Comparison of ENCODE assay signal across 8 cellular contexts in the genomic region with DNA sequence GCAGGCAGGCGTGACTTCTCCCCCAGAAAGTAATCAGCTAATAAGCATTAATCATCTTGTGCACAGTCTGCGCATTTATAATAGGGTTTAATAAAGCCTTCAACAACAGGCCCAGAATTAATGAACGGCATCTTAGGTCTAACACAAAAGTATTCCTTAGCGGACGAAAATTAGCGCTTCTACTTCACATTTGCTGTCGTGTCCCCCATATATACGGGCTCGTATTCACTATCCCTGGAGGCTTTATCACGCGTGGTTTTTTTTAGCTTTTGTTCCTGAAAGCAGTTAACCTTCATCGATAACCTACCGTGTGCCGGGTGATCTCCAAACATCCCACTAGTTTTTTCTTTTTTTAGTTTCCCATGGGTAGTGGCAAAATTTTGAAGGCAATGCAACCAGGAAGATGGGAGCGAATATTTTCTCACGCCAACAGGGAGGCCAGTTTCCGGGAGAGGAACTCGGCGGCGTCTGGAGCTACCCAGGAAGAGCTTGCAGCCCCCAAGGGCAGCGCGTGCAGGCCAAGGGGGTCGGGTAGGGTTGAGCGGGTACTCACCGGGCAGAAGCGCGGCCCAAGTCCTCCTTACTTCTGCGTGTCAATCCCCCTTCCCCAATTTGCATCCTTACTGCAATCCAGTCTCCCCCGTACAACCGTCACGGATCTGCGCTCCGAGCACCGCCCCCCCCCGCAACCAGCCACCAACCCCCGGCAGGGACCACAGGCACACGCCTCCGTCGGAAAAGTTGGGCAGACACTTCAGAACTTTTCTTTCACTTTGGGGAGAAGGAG. TPM values are rescaled to one million over a fixed set of nuclear protein-coding genes. Genes with fewer than 3 reads are reported as not detected.
DNase-seq lines count a peak whose midpoint lies in the region; ATAC-seq, FAIRE-seq and TF ChIP-seq lines count a peak whose summit lies in the region.

No MANE protein-coding gene starts in this region.

- no peak overlapping the region for H3K27ac Mint-ChIP-seq in activated naive CD4-positive, alpha-beta T cell treated with anti-CD3 and anti-CD28 coated beads, Interleukin-2, amount 10 ng/mL, durations not matched to agents 7 days and 5 days
- H3K27ac Mint-ChIP-seq in astrocyte (ENCODE audit: unreplicated experiment) = peak overlapping the region; percentile 77

- peak; percentile 3 for ATAC-seq in left lung
- ATAC-seq in HG02970 (IDR thresholded peaks at IDR 0.05; ENCODE audit: low FRiP score, unreplicated experiment) = no peak

- no peak for DNase-seq in activated naive CD4-positive, alpha-beta T cell treated with anti-CD3 and anti-CD28 coated beads, Interleukin-2, amount 10 ng/mL, durations not matched to agents 7 days and 5 days
- no peak for DNase-seq in activated naive CD4-positive, alpha-beta T cell treated with Interleukin-2 at 50 U/mL for 16 hours
- DNase-seq in astrocyte (ENCODE audit: low read depth) = no peak
- peak in 1 of 2 donors; percentile 71 for DNase-seq in left lung
- DNase-seq in thyroid gland = peak; percentile 48 to 55
- DNase-seq in activated effector memory CD4-positive, alpha-beta T cell treated with anti-CD3 and anti-CD28 coated beads, Interleukin-2, amount 50 U/mL, for 16 hours = no peak
- DNase-seq in Kasumi-1 (lab: John Stamatoyannopoulos, UW) = no peak

- intact Hi-C loops in left lung (cut with DNase I) (no loop called here), thyroid gland (cut with DNase I) (loop anchor here (10.0 kb wide), 2 partner anchors 97 to 177 kb away; a partner anchor contains a TSS)

- FAIRE-seq in astrocyte (lab: Jason Lieb, UNC) = no peak

- TF ChIP-seq CTCF in astrocyte (IDR thresholded peaks at IDR 0.05; ENCODE audit: insufficient read depth, low read depth, low read length) (no peak), left lung (IDR thresholded peaks at IDR 0.05) (no peak), thyroid gland (IDR thresholded peaks at IDR 0.05) (no peak)

- H3K79me2 ChIP-seq in astrocyte (ENCODE audit: insufficient read depth, low read length) = peaks cover 86% of the 10 kb centered on the region

- TF ChIP-seq POLR2A in thyroid gland (IDR thresholded peaks at IDR 0.05) = no peak

- H3K4me3 Mint-ChIP-seq in activated naive CD4-positive, alpha-beta T cell treated with anti-CD3 and anti-CD28 coated beads, Interleukin-2, amount 10 ng/mL, durations not matched to agents 7 days and 5 days = peak overlapping the region; percentile 56
- H3K4me3 Mint-ChIP-seq in astrocyte (ENCODE audit: unreplicated experiment) = peak overlapping the region; percentile 88

- peak overlapping the region; percentile 100 for H3K4me2 ChIP-seq in astrocyte (ENCODE audit: low read length)

- no peaks in the 10 kb centered on the region for H3K36me3 Mint-ChIP-seq in activated naive CD4-positive, alpha-beta T cell treated with anti-CD3 and anti-CD28 coated beads, Interleukin-2, amount 10 ng/mL, durations not matched to agents 7 days and 5 days
- no peaks in the 10 kb centered on the region for H3K36me3 Mint-ChIP-seq in astrocyte (ENCODE audit: low read depth, unreplicated experiment)

- 24 to 34% methylated on average over 35 to 39 of the region's 39 CpGs for WGBS in thyroid gland, 2 donors

- H3K27me3 Mint-ChIP-seq in activated naive CD4-positive, alpha-beta T cell treated with anti-CD3 and anti-CD28 coated beads, Interleukin-2, amount 10 ng/mL, durations not matched to agents 7 days and 5 days = peaks cover 87% of the 10 kb centered on the region
- H3K27me3 Mint-ChIP-seq in astrocyte (ENCODE audit: low read depth, unreplicated experiment) = peaks cover 11% of the 10 kb centered on the region

- H3K9me3 Mint-ChIP-seq in activated naive CD4-positive, alpha-beta T cell treated with anti-CD3 and anti-CD28 coated beads, Interleukin-2, amount 10 ng/mL, durations not matched to agents 7 days and 5 days = no peaks in the 10 kb centered on the region
- peaks cover 2% of the 10 kb centered on the region for H3K9me3 Mint-ChIP-seq in astrocyte (ENCODE audit: unreplicated experiment)

- H3K4me1 ChIP-seq in astrocyte (ENCODE audit: insufficient read depth, low read length) (peaks cover 35% of the 10 kb centered on the region), left lung (peaks cover 5 to 7% of the 10 kb centered on the region in 2 donors), thyroid gland (peaks cover 52 to 62% of the 10 kb centered on the region in 2 donors)

- H3K4me3 ChIP-seq in astrocyte (ENCODE audit: insufficient read depth, low read depth, low read length) = peak overlapping the region; percentile 93
- peak overlapping the region; percentile 65 to 82 for H3K4me3 ChIP-seq in left lung
- peak overlapping the region; percentile 34 to 88 (median 84) for H3K4me3 ChIP-seq in thyroid gland (replicated peaks in 1 of 3)

- peaks cover 20% of the 10 kb centered on the region for H3K4me1 Mint-ChIP-seq in activated naive CD4-positive, alpha-beta T cell treated with anti-CD3 and anti-CD28 coated beads, Interleukin-2, amount 10 ng/mL, durations not matched to agents 7 days and 5 days
- peaks cover 3% of the 10 kb centered on the region for H3K4me1 Mint-ChIP-seq in astrocyte (ENCODE audit: low read depth, unreplicated experiment)

- peak overlapping the region; percentile 54 for H2AFZ ChIP-seq in astrocyte (ENCODE audit: low read depth, low read length)

- peaks cover 54% of the 10 kb centered on the region for H4K20me1 ChIP-seq in astrocyte (ENCODE audit: insufficient read depth, low read length)

- H3K27me3 ChIP-seq in astrocyte (ENCODE audit: insufficient read depth, low read length) (no peaks in the 10 kb centered on the region), left lung (peaks cover 0 to 58% of the 10 kb centered on the region in 2 donors), thyroid gland (no peaks in the 10 kb centered on the region)

- CTCF ChIA-PET in activated naive CD4-positive, alpha-beta T cell treated with anti-CD3 and anti-CD28 coated beads, Interleukin-2, amount 10 ng/mL, durations not matched to agents 7 days and 5 days (lab: Charles Lee) = no interaction called here

- H3K9me3 ChIP-seq in astrocyte (ENCODE audit: insufficient read depth, low read depth, low read length) (no peaks in the 10 kb centered on the region), left lung (no peaks in the 10 kb centered on the region), thyroid gland (no peaks in the 10 kb centered on the region)

- peak overlapping the region; percentile 91 for H3K9ac ChIP-seq in astrocyte (ENCODE audit: low read length)

- peak overlapping the region; percentile 66 for H3K27ac ChIP-seq in astrocyte (ENCODE audit: low read depth, low read length)
- peak overlapping the region; percentile 73 to 75 for H3K27ac ChIP-seq in left lung
- H3K27ac ChIP-seq in thyroid gland = peak overlapping the region; percentile 90 to 97 (median 95)

- H3K36me3 ChIP-seq in astrocyte (ENCODE audit: insufficient read depth, low read length) (no peaks in the 10 kb centered on the region), left lung (no peaks in the 10 kb centered on the region), thyroid gland (no peaks in the 10 kb centered on the region)

RNA-seq across cellular contexts. Expression of a gene that starts 1.5 kb away (rescaled TPM):
- total RNA-seq in astrocyte = 6.9 and 10.4 TPM in 2 replicates
- total RNA-seq in left lung = 10 to 100 TPM; 24.0 to 26.6 TPM
- 10 to 100 TPM; 45.8 to 71.8 (median 58.2) TPM for total RNA-seq in thyroid gland

Comparison
In these comparisons a context has a peak if more than half of its experiments do, and no peak if none do; other contexts are left out.
1. DNase-seq: peak in thyroid gland (2 of 2); none in activated naive CD4-positive, alpha-beta T cell treated with anti-CD3 and anti-CD28 coated beads, Interleukin-2, amount 10 ng/mL, durations not matched to agents 7 days and 5 days (single experiment), activated naive CD4-positive, alpha-beta T cell treated with Interleukin-2 at 50 U/mL for 16 hours (single experiment), astrocyte (single experiment), activated effector memory CD4-positive, alpha-beta T cell treated with anti-CD3 and anti-CD28 coated beads, Interleukin-2, amount 50 U/mL, for 16 hours (single experiment) and Kasumi-1 (0 of 2).
2. Peak in every context shown above with its lines, with median percentiles within 50 percentile points of each other: H3K27ac ChIP-seq and H3K4me3 ChIP-seq.